In genomic region chr15:73908030-73908821, GRCh38 we compare ENCODE assay signal across 9 cellular contexts. TPM values are rescaled to one million over a fixed set of nuclear protein-coding genes. Genes with fewer than 3 reads are reported as not detected.
DNase-seq lines count a peak whose midpoint lies in the region; ATAC-seq lines count a peak whose summit lies in the region.
"Had no signal": no experiment of that assay in that cellular context is flagged by ENCODE, and none has a peak within 500 bp of the region (broad histone marks: within the 10 kb centered on the region; RNA-seq: fewer than 3 reads in every experiment).

No MANE protein-coding gene starts in this region.

- no peaks in the 10 kb centered on the region for H3K4me1 ChIP-seq in mesenchymal stem cell (ENCODE audit: control insufficient read depth, insufficient read depth, low read depth, low read length)

- H2AK5ac ChIP-seq in mesenchymal stem cell (ENCODE audit: low read length, severe bottlenecking): no peak overlapping the region

- POLR2A ChIA-PET in activated CD4-positive, alpha-beta memory T cell treated with anti-CD3 and anti-CD28 coated beads, Interleukin-2, amount 10 ng/mL, durations not matched to agents 7 days and 5 days (lab: Charles Lee): interaction anchor here (1.2 to 4.2 kb wide), 4 partner anchors 12 to 35 kb away, joined by 3 to 17 read pairs (median 4); partner anchors contain the start of genes LOXL1 and TBC1D21

- H3K4me3 Mint-ChIP-seq in activated CD4-positive, alpha-beta memory T cell treated with anti-CD3 and anti-CD28 coated beads, Interleukin-2, amount 10 ng/mL, durations not matched to agents 7 days and 5 days: no peak overlapping the region
- H3K4me3 Mint-ChIP-seq: dendritic cell treated with granulocyte-macrophage colony-stimulating factor and Interleukin-4, amounts not matched to agents 40 ng/mL and 50 ng/mL, for 4 days had no signal

- peaks cover 11 to 21% of the 10 kb centered on the region in 2 experiments for H3K36me3 ChIP-seq in mesenchymal stem cell (ENCODE audit: control insufficient read depth in 1 of 2, insufficient read depth in 2 of 2, low read depth in 1 of 2, low read length in 2 of 2)

- no peak overlapping the region for H3K14ac ChIP-seq in mesenchymal stem cell (ENCODE audit: low read length in 2 of 2)

- no peak overlapping the region for H3K27ac Mint-ChIP-seq in activated CD4-positive, alpha-beta memory T cell treated with anti-CD3 and anti-CD28 coated beads, Interleukin-2, amount 10 ng/mL, durations not matched to agents 7 days and 5 days
- H3K27ac Mint-ChIP-seq: dendritic cell treated with granulocyte-macrophage colony-stimulating factor and Interleukin-4, amounts not matched to agents 40 ng/mL and 50 ng/mL, for 4 days had no signal

- no peak overlapping the region for H4K91ac ChIP-seq in mesenchymal stem cell (ENCODE audit: low read length)

- H2BK12ac ChIP-seq in mesenchymal stem cell (ENCODE audit: low read length in 2 of 2): no peak overlapping the region

- H3K18ac ChIP-seq in mesenchymal stem cell (ENCODE audit: low read depth in 1 of 2, low read length in 2 of 2): no peak overlapping the region

- no peak overlapping the region for H3K4me3 ChIP-seq in mesenchymal stem cell (ENCODE audit: insufficient read depth in 1 of 2, low read depth in 1 of 2, low read length in 2 of 2)

- no peaks in the 10 kb centered on the region for H3K27me3 ChIP-seq in mesenchymal stem cell (ENCODE audit: control insufficient read depth in 1 of 2, insufficient read depth in 1 of 2, low read length in 2 of 2)

- H3K36me3 Mint-ChIP-seq in activated CD4-positive, alpha-beta memory T cell treated with anti-CD3 and anti-CD28 coated beads, Interleukin-2, amount 10 ng/mL, durations not matched to agents 7 days and 5 days (ENCODE audit: low read depth): peaks cover 4% of the 10 kb centered on the region

- no peaks in the 10 kb centered on the region for H3K9me3 Mint-ChIP-seq in activated CD4-positive, alpha-beta memory T cell treated with anti-CD3 and anti-CD28 coated beads, Interleukin-2, amount 10 ng/mL, durations not matched to agents 7 days and 5 days
- H3K9me3 Mint-ChIP-seq: dendritic cell treated with granulocyte-macrophage colony-stimulating factor and Interleukin-4, amounts not matched to agents 40 ng/mL and 50 ng/mL, for 4 days had no signal

- no peak overlapping the region for H2BK120ac ChIP-seq in mesenchymal stem cell (ENCODE audit: low read depth, low read length)

- no peak overlapping the region for H2BK5ac ChIP-seq in mesenchymal stem cell (ENCODE audit: low read depth, low read length, poor library complexity, severe bottlenecking)

- no peaks in the 10 kb centered on the region for H3K79me1 ChIP-seq in mesenchymal stem cell (replicated peaks; ENCODE audit: low read length, poor library complexity, severe bottlenecking)

- CTCF ChIA-PET in activated CD4-positive, alpha-beta memory T cell treated with anti-CD3 and anti-CD28 coated beads, Interleukin-2, amount 10 ng/mL, durations not matched to agents 7 days and 5 days (lab: Charles Lee): interaction anchor here (0.7 to 8.0 kb wide), 14 partner anchors 9 to 203 kb away, joined by 3 to 109 read pairs (median 6); partner anchors contain the start of gene TBC1D21

- H3K27ac ChIP-seq in mesenchymal stem cell (ENCODE audit: low read length, poor library complexity, severe bottlenecking): no peak overlapping the region

- peaks cover 46% of the 10 kb centered on the region for H3K4me1 Mint-ChIP-seq in activated CD4-positive, alpha-beta memory T cell treated with anti-CD3 and anti-CD28 coated beads, Interleukin-2, amount 10 ng/mL, durations not matched to agents 7 days and 5 days

- no peak overlapping the region for H3K9ac ChIP-seq in mesenchymal stem cell (ENCODE audit: low read length)

- H2AFZ ChIP-seq in mesenchymal stem cell (ENCODE audit: low read depth, low read length): no peak overlapping the region

- 8% methylated on average over 6 of the region's 7 CpGs for WGBS in mesenchymal stem cell

- peak; percentile 77 for ATAC-seq in HG02759 (IDR thresholded peaks at IDR 0.05; ENCODE audit: unreplicated experiment)

- DNase-seq in ELF-1 (ENCODE audit: low read depth, low spot score) (peak; percentile 89), NCI-H774 (lab: John Stamatoyannopoulos, UW) (peak; percentile 40), mesenchymal stem cell (peak; percentile 72), T1000 (lab: John Stamatoyannopoulos, UW) (no peak)
- peak; percentile 83 for DNase-seq in activated CD4-positive, alpha-beta memory T cell treated with anti-CD3 and anti-CD28 coated beads, Interleukin-2, amount 10 ng/mL, durations not matched to agents 7 days and 5 days
- peak; percentile 54 for DNase-seq in effector CD4-positive, alpha-beta T cell
- DNase-seq in stimulated activated CD8-positive, alpha-beta memory T cell treated with anti-CD3 and anti-CD28 coated beads, Interleukin-15, amount 100 ng/mL, for 48 hours (ENCODE audit: low read depth in 2 of 2): peak; percentile 50 to 53

- H4K8ac ChIP-seq in mesenchymal stem cell (ENCODE audit: low read length): no peak overlapping the region

- no peak overlapping the region for H3K4me2 ChIP-seq in mesenchymal stem cell (ENCODE audit: low read length, poor library complexity, severe bottlenecking)

- no peaks in the 10 kb centered on the region for H3K27me3 Mint-ChIP-seq in activated CD4-positive, alpha-beta memory T cell treated with anti-CD3 and anti-CD28 coated beads, Interleukin-2, amount 10 ng/mL, durations not matched to agents 7 days and 5 days

- H3K9me3 ChIP-seq in mesenchymal stem cell (ENCODE audit: control insufficient read depth, low read length): no peaks in the 10 kb centered on the region

- no peak overlapping the region for H3K23ac ChIP-seq in mesenchymal stem cell (ENCODE audit: low read length in 2 of 2)

- H3K4ac ChIP-seq in mesenchymal stem cell (ENCODE audit: low read depth in 1 of 2, low read length in 2 of 2): no peak overlapping the region

- H2BK15ac ChIP-seq in mesenchymal stem cell (ENCODE audit: low read depth, poor library complexity, severe bottlenecking): no peak overlapping the region

RNA-seq across cellular contexts. Expression of gene LOXL1, which starts 18.0 kb away (rescaled TPM):
- 10 to 100 TPM in 1 of 2 experiments, 1 to 10 TPM in 1; 9.1 to 10.9 TPM for total RNA-seq in activated CD4-positive, alpha-beta memory T cell treated with anti-CD3 and anti-CD28 coated beads, Interleukin-2, amount 10 ng/mL, durations not matched to agents 7 days and 5 days
- 187 TPM for polyA plus RNA-seq in mesenchymal stem cell (2013, experiment 1 of 2)
- polyA plus RNA-seq in mesenchymal stem cell (2013, experiment 2 of 2): 181 TPM

RNA-seq across cellular contexts. Expression of gene TBC1D21, which starts 34.9 kb away (rescaled TPM):
- not detected for total RNA-seq in activated CD4-positive, alpha-beta memory T cell treated with anti-CD3 and anti-CD28 coated beads, Interleukin-2, amount 10 ng/mL, durations not matched to agents 7 days and 5 days
- polyA plus RNA-seq in mesenchymal stem cell (2013, experiment 1 of 2): not detected
- not detected for polyA plus RNA-seq in mesenchymal stem cell (2013, experiment 2 of 2)
